ENCODE assay signal across 1 cellular context in the genomic region with DNA sequence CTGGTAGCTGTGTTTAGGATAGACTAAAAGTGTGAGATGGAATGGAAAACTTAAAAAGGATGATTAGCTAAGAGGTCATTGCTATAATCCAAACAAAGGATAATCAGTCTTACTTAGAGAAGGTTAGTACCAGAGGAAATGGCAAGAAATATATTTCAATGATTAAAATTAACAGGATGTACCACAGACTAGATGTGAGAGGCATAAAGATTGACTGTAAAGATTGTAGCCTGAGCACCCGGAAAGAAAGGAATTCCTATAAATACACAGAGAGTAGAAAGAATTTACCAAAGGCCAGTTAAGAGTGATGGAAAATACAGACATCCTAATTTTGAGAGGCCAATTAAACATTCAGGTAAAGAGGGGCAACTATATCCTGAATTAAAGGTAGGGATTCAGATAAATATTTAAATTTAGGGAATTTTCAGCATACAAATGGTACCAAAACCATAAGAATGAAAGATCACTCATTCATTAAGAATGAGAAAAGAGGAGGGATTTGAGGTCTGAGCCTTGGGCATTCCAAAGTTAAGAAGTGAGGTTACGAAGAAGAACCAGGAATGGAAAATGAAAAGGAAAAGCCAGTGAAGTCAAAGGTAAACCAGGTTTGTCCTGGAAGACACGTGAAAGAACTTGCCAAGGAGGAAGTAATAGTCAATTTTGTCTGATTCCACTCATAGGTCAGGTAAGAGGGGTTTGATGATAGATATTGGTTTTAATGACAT.
TF ChIP-seq lines count a peak whose summit lies in the region.

No MANE protein-coding gene starts in this region.

TF ChIP-seq in endothelial cell of umbilical vein, 7 proteins besides CTCF, POLR2A, EP300 and RAD21 (continued from another document):
- no peak for TF ChIP-seq FOS (IDR thresholded peaks at IDR 0.05; ENCODE audit: borderline replicate concordance, insufficient read depth, low read length)
